Comparison of ENCODE assay signal across 1 cellular context in the genomic region with DNA sequence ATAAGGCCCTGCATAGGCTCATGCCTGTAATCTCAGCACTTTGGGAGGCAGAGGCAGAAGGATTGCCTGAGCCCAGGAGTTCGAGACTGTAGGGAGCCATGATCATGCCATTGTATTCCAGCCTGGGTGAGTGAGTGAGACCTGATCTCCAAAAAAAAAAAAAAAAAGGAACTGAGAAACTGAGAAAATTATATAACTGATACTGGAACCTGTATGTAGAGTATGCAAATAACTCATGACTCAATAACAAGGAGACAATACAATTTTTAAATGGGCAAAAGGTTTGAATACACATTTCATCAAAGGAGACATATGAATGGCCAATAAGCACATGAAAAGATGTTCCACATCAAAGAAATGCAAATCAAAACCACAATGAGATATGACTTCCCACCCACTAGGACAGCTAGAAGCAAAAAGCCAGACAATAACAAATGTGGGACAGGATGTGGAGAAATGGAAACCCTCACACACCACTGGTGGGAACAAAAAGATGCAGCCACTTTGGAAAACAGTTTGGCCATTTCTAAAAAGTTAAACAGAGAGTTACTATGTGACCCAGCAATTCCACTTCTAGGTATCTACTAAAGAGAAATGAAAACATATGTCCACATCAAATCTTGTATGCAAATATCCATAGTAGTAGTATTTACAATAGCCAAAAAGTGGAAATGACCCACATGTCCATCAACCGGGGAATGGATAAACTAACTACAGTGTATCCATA.
TF ChIP-seq lines count a peak whose summit lies in the region.

No MANE protein-coding gene starts in this region.

TF ChIP-seq in GM12878, 131 proteins besides CTCF, POLR2A, EP300 and RAD21 (continued from another document and continues in another):
- no peak for TF ChIP-seq HDGF (IDR thresholded peaks at IDR 0.05)
- 0 out of 2 replicates have a peak, but pooled peaks have one; percentile 46 for TF ChIP-seq SMARCA5 (IDR thresholded peaks at IDR 0.05)
- TF ChIP-seq, protein P1, sequence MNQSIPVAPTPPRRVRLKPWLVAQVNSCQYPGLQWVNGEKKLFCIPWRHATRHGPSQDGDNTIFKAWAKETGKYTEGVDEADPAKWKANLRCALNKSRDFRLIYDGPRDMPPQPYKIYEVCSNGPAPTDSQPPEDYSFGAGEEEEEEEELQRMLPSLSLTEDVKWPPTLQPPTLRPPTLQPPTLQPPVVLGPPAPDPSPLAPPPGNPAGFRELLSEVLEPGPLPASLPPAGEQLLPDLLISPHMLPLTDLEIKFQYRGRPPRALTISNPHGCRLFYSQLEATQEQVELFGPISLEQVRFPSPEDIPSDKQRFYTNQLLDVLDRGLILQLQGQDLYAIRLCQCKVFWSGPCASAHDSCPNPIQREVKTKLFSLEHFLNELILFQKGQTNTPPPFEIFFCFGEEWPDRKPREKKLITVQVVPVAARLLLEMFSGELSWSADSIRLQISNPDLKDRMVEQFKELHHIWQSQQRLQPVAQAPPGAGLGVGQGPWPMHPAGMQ (IDR thresholded peaks at IDR 0.05; ENCODE audit: borderline replicate concordance) = no peak
- TF ChIP-seq, protein P2, sequence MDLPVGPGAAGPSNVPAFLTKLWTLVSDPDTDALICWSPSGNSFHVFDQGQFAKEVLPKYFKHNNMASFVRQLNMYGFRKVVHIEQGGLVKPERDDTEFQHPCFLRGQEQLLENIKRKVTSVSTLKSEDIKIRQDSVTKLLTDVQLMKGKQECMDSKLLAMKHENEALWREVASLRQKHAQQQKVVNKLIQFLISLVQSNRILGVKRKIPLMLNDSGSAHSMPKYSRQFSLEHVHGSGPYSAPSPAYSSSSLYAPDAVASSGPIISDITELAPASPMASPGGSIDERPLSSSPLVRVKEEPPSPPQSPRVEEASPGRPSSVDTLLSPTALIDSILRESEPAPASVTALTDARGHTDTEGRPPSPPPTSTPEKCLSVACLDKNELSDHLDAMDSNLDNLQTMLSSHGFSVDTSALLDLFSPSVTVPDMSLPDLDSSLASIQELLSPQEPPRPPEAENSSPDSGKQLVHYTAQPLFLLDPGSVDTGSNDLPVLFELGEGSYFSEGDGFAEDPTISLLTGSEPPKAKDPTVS (IDR thresholded peaks at IDR 0.05; ENCODE audit: low read depth, low read length) = no peak
- TF ChIP-seq GABPA (IDR thresholded peaks at IDR 0.05; ENCODE audit: low read depth) = no peak
- TF ChIP-seq STAT3 (IDR thresholded peaks at IDR 0.05; ENCODE audit: low read depth, low read length) = no peak
- TF ChIP-seq BHLHE40 (IDR thresholded peaks at IDR 0.05; ENCODE audit: borderline replicate concordance in 1 of 2, low read depth in 2 of 2, low read length in 1 of 2) = peak; percentile 66 to 76
- peak; percentile 95 for TF ChIP-seq POU2F2 (IDR thresholded peaks at IDR 0.05; ENCODE audit: borderline replicate concordance, low read depth, low read length)
- TF ChIP-seq TCF7 (IDR thresholded peaks at IDR 0.05; ENCODE audit: borderline replicate concordance) = peak; percentile 97
- TF ChIP-seq, protein P3, sequence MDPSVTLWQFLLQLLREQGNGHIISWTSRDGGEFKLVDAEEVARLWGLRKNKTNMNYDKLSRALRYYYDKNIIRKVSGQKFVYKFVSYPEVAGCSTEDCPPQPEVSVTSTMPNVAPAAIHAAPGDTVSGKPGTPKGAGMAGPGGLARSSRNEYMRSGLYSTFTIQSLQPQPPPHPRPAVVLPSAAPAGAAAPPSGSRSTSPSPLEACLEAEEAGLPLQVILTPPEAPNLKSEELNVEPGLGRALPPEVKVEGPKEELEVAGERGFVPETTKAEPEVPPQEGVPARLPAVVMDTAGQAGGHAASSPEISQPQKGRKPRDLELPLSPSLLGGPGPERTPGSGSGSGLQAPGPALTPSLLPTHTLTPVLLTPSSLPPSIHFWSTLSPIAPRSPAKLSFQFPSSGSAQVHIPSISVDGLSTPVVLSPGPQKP (IDR thresholded peaks at IDR 0.05; ENCODE audit: low read depth, low read length) = no peak
- no peak for TF ChIP-seq MYC (IDR thresholded peaks at IDR 0.05; ENCODE audit: insufficient read depth, insufficient read length, insufficient replicate concordance, low read length, severe bottlenecking)
- TF ChIP-seq MEF2B (IDR thresholded peaks at IDR 0.05; ENCODE audit: partially characterized antibody, poor library complexity, severe bottlenecking) = peak; percentile 34
- TF ChIP-seq PAX5 (IDR thresholded peaks at IDR 0.05; ENCODE audit: borderline replicate concordance, low read depth, low read length) = peak; percentile 54; the same call in 1 of the 2 replicates
- no peak; a peak in 1 of 4 replicates for TF ChIP-seq ETV6 (conservative IDR thresholded peaks at IDR 0.05 in 1 of 2, IDR thresholded peaks at IDR 0.05 in 1 of 2; ENCODE audit: borderline replicate concordance in 1 of 2, low read depth in 1 of 2)
- TF ChIP-seq ZNF622 (IDR thresholded peaks at IDR 0.05) = no peak
- no peak for TF ChIP-seq MXI1 (IDR thresholded peaks at IDR 0.05; ENCODE audit: low read depth, low read length)
- no peak for TF ChIP-seq BMI1 (IDR thresholded peaks at IDR 0.05; ENCODE audit: borderline replicate concordance)
- TF ChIP-seq, protein P4, sequence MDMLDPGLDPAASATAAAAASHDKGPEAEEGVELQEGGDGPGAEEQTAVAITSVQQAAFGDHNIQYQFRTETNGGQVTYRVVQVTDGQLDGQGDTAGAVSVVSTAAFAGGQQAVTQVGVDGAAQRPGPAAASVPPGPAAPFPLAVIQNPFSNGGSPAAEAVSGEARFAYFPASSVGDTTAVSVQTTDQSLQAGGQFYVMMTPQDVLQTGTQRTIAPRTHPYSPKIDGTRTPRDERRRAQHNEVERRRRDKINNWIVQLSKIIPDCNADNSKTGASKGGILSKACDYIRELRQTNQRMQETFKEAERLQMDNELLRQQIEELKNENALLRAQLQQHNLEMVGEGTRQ (IDR thresholded peaks at IDR 0.05; ENCODE audit: borderline replicate concordance, low read depth, low read length) = no peak
- no peak for TF ChIP-seq KLF5 (IDR thresholded peaks at IDR 0.05; ENCODE audit: partially characterized antibody)
- TF ChIP-seq, protein P5, sequence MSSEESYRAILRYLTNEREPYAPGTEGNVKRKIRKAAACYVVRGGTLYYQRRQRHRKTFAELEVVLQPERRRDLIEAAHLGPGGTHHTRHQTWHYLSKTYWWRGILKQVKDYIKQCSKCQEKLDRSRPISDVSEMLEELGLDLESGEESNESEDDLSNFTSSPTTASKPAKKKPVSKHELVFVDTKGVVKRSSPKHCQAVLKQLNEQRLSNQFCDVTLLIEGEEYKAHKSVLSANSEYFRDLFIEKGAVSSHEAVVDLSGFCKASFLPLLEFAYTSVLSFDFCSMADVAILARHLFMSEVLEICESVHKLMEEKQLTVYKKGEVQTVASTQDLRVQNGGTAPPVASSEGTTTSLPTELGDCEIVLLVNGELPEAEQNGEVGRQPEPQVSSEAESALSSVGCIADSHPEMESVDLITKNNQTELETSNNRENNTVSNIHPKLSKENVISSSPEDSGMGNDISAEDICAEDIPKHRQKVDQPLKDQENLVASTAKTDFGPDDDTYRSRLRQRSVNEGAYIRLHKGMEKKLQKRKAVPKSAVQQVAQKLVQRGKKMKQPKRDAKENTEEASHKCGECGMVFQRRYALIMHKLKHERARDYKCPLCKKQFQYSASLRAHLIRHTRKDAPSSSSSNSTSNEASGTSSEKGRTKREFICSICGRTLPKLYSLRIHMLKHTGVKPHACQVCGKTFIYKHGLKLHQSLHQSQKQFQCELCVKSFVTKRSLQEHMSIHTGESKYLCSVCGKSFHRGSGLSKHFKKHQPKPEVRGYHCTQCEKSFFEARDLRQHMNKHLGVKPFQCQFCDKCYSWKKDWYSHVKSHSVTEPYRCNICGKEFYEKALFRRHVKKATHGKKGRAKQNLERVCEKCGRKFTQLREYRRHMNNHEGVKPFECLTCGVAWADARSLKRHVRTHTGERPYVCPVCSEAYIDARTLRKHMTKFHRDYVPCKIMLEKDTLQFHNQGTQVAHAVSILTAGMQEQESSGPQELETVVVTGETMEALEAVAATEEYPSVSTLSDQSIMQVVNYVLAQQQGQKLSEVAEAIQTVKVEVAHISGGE (CRISPR knock-in tag; IDR thresholded peaks at IDR 0.05) = no peak
- TF ChIP-seq JUNB (IDR thresholded peaks at IDR 0.05) = peak; percentile 53; the same call in 1 of the 2 replicates
- TF ChIP-seq, protein P6, sequence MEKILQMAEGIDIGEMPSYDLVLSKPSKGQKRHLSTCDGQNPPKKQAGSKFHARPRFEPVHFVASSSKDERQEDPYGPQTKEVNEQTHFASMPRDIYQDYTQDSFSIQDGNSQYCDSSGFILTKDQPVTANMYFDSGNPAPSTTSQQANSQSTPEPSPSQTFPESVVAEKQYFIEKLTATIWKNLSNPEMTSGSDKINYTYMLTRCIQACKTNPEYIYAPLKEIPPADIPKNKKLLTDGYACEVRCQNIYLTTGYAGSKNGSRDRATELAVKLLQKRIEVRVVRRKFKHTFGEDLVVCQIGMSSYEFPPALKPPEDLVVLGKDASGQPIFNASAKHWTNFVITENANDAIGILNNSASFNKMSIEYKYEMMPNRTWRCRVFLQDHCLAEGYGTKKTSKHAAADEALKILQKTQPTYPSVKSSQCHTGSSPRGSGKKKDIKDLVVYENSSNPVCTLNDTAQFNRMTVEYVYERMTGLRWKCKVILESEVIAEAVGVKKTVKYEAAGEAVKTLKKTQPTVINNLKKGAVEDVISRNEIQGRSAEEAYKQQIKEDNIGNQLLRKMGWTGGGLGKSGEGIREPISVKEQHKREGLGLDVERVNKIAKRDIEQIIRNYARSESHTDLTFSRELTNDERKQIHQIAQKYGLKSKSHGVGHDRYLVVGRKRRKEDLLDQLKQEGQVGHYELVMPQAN (conservative IDR thresholded peaks at IDR 0.05) = no peak
- TF ChIP-seq BRCA1 (IDR thresholded peaks at IDR 0.05; ENCODE audit: low read depth, low read length) = no peak
- no peak for TF ChIP-seq SIX5 (IDR thresholded peaks at IDR 0.05; ENCODE audit: low read depth, low read length, severe bottlenecking)
- TF ChIP-seq ESRRA (IDR thresholded peaks at IDR 0.05; ENCODE audit: low read length) = 0 out of 2 replicates have a peak, but pooled peaks have one; percentile 40
- TF ChIP-seq, protein P7, sequence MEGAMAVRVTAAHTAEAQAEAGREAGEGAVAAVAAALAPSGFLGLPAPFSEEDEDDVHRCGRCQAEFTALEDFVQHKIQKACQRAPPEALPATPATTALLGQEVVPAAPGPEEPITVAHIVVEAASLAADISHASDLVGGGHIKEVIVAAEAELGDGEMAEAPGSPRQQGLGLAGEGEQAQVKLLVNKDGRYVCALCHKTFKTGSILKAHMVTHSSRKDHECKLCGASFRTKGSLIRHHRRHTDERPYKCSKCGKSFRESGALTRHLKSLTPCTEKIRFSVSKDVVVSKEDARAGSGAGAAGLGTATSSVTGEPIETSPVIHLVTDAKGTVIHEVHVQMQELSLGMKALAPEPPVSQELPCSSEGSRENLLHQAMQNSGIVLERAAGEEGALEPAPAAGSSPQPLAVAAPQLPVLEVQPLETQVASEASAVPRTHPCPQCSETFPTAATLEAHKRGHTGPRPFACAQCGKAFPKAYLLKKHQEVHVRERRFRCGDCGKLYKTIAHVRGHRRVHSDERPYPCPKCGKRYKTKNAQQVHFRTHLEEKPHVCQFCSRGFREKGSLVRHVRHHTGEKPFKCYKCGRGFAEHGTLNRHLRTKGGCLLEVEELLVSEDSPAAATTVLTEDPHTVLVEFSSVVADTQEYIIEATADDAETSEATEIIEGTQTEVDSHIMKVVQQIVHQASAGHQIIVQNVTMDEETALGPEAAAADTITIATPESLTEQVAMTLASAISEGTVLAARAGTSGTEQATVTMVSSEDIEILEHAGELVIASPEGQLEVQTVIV (IDR thresholded peaks at IDR 0.05; ENCODE audit: borderline replicate concordance, partially characterized antibody) = no peak
- no peak for TF ChIP-seq POLR2AphosphoS2 (IDR thresholded peaks at IDR 0.05; ENCODE audit: low read depth, low read length)
- TF ChIP-seq SUPT20H (IDR thresholded peaks at IDR 0.05; ENCODE audit: borderline replicate concordance, control insufficient read depth, low read depth, low read length) = no peak
- peak; percentile 91 for TF ChIP-seq ZBED1 (IDR thresholded peaks at IDR 0.05; ENCODE audit: borderline replicate concordance)
- TF ChIP-seq MYB (IDR thresholded peaks at IDR 0.05; ENCODE audit: borderline replicate concordance, low read depth, low read length) = no peak
- TF ChIP-seq, protein P8, sequence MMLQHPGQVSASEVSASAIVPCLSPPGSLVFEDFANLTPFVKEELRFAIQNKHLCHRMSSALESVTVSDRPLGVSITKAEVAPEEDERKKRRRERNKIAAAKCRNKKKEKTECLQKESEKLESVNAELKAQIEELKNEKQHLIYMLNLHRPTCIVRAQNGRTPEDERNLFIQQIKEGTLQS (IDR thresholded peaks at IDR 0.05; ENCODE audit: borderline replicate concordance, extremely low read depth, low read depth, low read length) = no peak
- peak; percentile 85 for TF ChIP-seq MTA3 (IDR thresholded peaks at IDR 0.05; ENCODE audit: borderline replicate concordance, low read length)
- TF ChIP-seq SIN3A (IDR thresholded peaks at IDR 0.05; ENCODE audit: low read depth, low read length) = no peak
- no peak for TF ChIP-seq TCF3 (IDR thresholded peaks at IDR 0.05; ENCODE audit: borderline replicate concordance, insufficient read depth, low read depth, low read length)
- no peak for TF ChIP-seq KAT2A (conservative IDR thresholded peaks at IDR 0.05; ENCODE audit: control insufficient read depth, low read depth, low read length)
- no peak for TF ChIP-seq CBX3 (IDR thresholded peaks at IDR 0.05; ENCODE audit: borderline replicate concordance, low read depth)
- peak; percentile 52; the same call in 1 of the 2 replicates for TF ChIP-seq ZNF217 (IDR thresholded peaks at IDR 0.05)
- TF ChIP-seq NR2C1 (IDR thresholded peaks at IDR 0.05) = no peak
- TF ChIP-seq NR2F1 (conservative IDR thresholded peaks at IDR 0.05) = no peak; the same call in 1 of the 2 replicates
